Comparison of ENCODE assay signal across 3 cellular contexts in the genomic region with DNA sequence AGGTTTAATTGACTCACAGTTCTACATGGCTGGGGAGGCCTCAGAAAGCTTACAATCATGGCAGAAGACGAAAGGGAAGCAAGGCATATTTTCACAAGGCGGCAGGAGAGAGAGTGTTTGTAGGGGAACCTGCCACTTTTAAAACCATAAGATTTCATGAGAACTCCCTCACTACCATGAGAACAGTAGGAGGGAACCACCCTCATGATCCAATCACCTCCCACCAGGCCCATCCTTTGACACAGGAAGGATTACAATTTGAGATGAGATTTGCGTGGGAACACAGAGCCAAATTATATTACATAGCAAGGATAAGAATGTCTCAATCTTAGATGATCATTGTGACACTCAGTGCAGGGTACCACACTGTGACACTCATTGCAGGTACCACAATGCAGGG.
"Had no signal": no experiment of that assay in that cellular context is flagged by ENCODE, and none has a peak within 500 bp of the region (broad histone marks: within the 10 kb centered on the region; RNA-seq: fewer than 3 reads in every experiment).

No MANE protein-coding gene starts in this region.

- DNase-seq: GDM1, GF-D8 had no signal

- ATAC-seq: GM12878 had no signal

- H3K4me3 ChIP-seq: GM12878 had no signal
